In genomic region chr4:87679449-87680169, GRCh38 we compare ENCODE assay signal across 9 cellular contexts. TPM values are rescaled to one million over a fixed set of nuclear protein-coding genes. Genes with fewer than 3 reads are reported as not detected.
A peak's percentile ranks its signal among the peaks of the same experiment; 100 is the strongest.
DNase-seq lines count a peak whose midpoint lies in the region; ATAC-seq and TF ChIP-seq lines count a peak whose summit lies in the region.
"Had no signal": no experiment of that assay in that cellular context is flagged by ENCODE, and none has a peak within 500 bp of the region (broad histone marks: within the 10 kb centered on the region; RNA-seq: fewer than 3 reads in every experiment).

No MANE protein-coding gene starts in this region.

- no peaks in the 10 kb centered on the region; the same call in 1 of the 2 replicates for H3K4me1 ChIP-seq in BE2C
- no peaks in the 10 kb centered on the region for H3K4me1 ChIP-seq in GM23248 (ENCODE audit: insufficient read depth)

- peak; percentile 83 for TF ChIP-seq CTCF in BE2C (IDR thresholded peaks at IDR 0.05; ENCODE audit: low read depth, low read length)

- in situ Hi-C loops in GM23248 (cut with MboI): loop anchor here (5.0 to 10.0 kb wide), 2 partner anchors 158 to 535 kb away; no protein-coding TSS in a partner anchor

- no peak overlapping the region for H2AFZ ChIP-seq in GM23248

- no peaks in the 10 kb centered on the region for H3F3A ChIP-seq in GM23248 (ENCODE audit: insufficient read depth)

- H3K27ac ChIP-seq in GM23248: no peak overlapping the region

- no peaks in the 10 kb centered on the region for H3K9me3 ChIP-seq in BE2C
- H3K9me3 ChIP-seq in GM23248 (ENCODE audit: low read depth): no peaks in the 10 kb centered on the region

- WGBS in GM23248 (ENCODE audit: low coverage in 1 of 2, low lambda C conversion rate in 2 of 2, missing lambda C conversion rate in 2 of 2), 2 experiments: 36 to 40% methylated on average over 11 of the region's 11 CpGs

- no peak overlapping the region for H3K4me2 ChIP-seq in GM23248 (ENCODE audit: unreplicated experiment)

- H3K9ac ChIP-seq in GM23248: no peak overlapping the region

- no peak for ATAC-seq in HG03097 (IDR thresholded peaks at IDR 0.05; ENCODE audit: low FRiP score, unreplicated experiment)
- ATAC-seq in GM19463 (IDR thresholded peaks at IDR 0.05; ENCODE audit: unreplicated experiment): no peak

- no peaks in the 10 kb centered on the region for H3K27me3 ChIP-seq in BE2C
- no peaks in the 10 kb centered on the region for H3K27me3 ChIP-seq in GM23248 (replicated peaks; ENCODE audit: insufficient read depth)

- no peaks in the 10 kb centered on the region for H3K9me2 ChIP-seq in GM23248 (ENCODE audit: insufficient read depth)

- H3K4me3 ChIP-seq in BE2C (ENCODE audit: low read depth, low read length) (no peak overlapping the region), GM23248 (no peak overlapping the region)

- no peaks in the 10 kb centered on the region for H4K20me1 ChIP-seq in GM23248 (ENCODE audit: insufficient read depth)

- no peaks in the 10 kb centered on the region for H3K79me2 ChIP-seq in GM23248 (ENCODE audit: insufficient read depth)

- DNase-seq in BE2C (peak; percentile 54), GM23248 (peak; percentile 68), NCI-H510A (lab: John Stamatoyannopoulos, UW) (peak; percentile 9), foreskin melanocyte (peak; percentile 39), nucleus accumbens (lab: John Stamatoyannopoulos, UW) (peak in 46 of 56 donors; percentile 2 to 68 (median 33))
- DNase-seq in activated effector memory CD4-positive, alpha-beta T cell treated with Interleukin-2 at 50 U/mL for 16 hours: peak; percentile 1

- H3K36me3 ChIP-seq in BE2C: no peaks in the 10 kb centered on the region
- H3K36me3 ChIP-seq in GM23248 (ENCODE audit: low read depth): no peaks in the 10 kb centered on the region

RNA-seq across cellular contexts. Expression of gene DMP1, which starts 29.5 kb away (rescaled TPM):
- polyA plus RNA-seq in BE2C (2012; ENCODE audit: insufficient read depth, insufficient read length, low read depth): not detected
- total RNA-seq in GM23248 (2014; rRNA removed; shearing (Covaris generic)): not detected in 2 replicates
- polyA plus RNA-seq in GM23248 (2016; fragmentation: Nextera tagmentation; extraction: Ambion mirVana): not detected in 2 replicates
- polyA plus RNA-seq: IgD-negative memory B cell had no signal

Comparison
In these comparisons a context has a peak if more than half of its experiments do, and no peak if none do; other contexts are left out.
1. DNase-seq: peak in every context shown above with its lines; median percentile 68 in GM23248; 54 in BE2C; 39 in foreskin melanocyte; 33 in nucleus accumbens; 9 in NCI-H510A; 1 in activated effector memory CD4-positive, alpha-beta T cell treated with Interleukin-2 at 50 U/mL for 16 hours.